Comparison of ENCODE assay signal across 1 cellular context in genomic region chr9:136527721-136528710, GRCh38.
TF ChIP-seq lines count a peak whose summit lies in the region.

No MANE protein-coding gene starts in this region.

TF ChIP-seq in K562, 482 proteins besides CTCF, POLR2A, EP300 and RAD21 (continued from another document):
- TF ChIP-seq CHD2 (IDR thresholded peaks at IDR 0.05; ENCODE audit: low read depth, low read length) = peak; percentile 70; the same call in 1 of the 2 replicates
- TF ChIP-seq ZNF592 (IDR thresholded peaks at IDR 0.05) = no peak
- TF ChIP-seq TAF15 (IDR thresholded peaks at IDR 0.05; ENCODE audit: low read depth, low read length) = no peak
- TF ChIP-seq ZNF3 (CRISPR knock-in tag; IDR thresholded peaks at IDR 0.05) = no peak
- TF ChIP-seq TRIM24 (IDR thresholded peaks at IDR 0.05) = peak; percentile 30 to 53; a peak in 2 of 4 replicates
- peak; percentile 94 for TF ChIP-seq PRPF4 (IDR thresholded peaks at IDR 0.05; ENCODE audit: insufficient read depth, low read depth, low read length, poor library complexity, severe bottlenecking)
- TF ChIP-seq GTF2E2 (tag; IDR thresholded peaks at IDR 0.05) = no peak
- TF ChIP-seq ZBTB11 (CRISPR knock-in tag; IDR thresholded peaks at IDR 0.05) = peak in 1 of 3 experiments; percentile 62; a peak in 2 of 6 replicates
- TF ChIP-seq HDGF (IDR thresholded peaks at IDR 0.05) = no peak
- TF ChIP-seq WHSC1 (IDR thresholded peaks at IDR 0.05; ENCODE audit: low read length) = no peak
- TF ChIP-seq TFAP4 (CRISPR knock-in tag; IDR thresholded peaks at IDR 0.05; ENCODE audit: borderline replicate concordance) = peak; percentile 48; the same call in 1 of the 2 replicates
- no peak; the same call in 1 of the 2 replicates for TF ChIP-seq ZNF740 (CRISPR knock-in tag; IDR thresholded peaks at IDR 0.05)
- peak in 1 of 2 experiments; percentile 70; a peak in 1 of 4 replicates for TF ChIP-seq ZNF740 (tag; IDR thresholded peaks at IDR 0.05)
- TF ChIP-seq ZNF316 (IDR thresholded peaks at IDR 0.05) = 0 out of 2 replicates have a peak, but pooled peaks have one; percentile 36
- no peak for TF ChIP-seq RNF2 (IDR thresholded peaks at IDR 0.05)
- TF ChIP-seq ZNF407 (IDR thresholded peaks at IDR 0.05; ENCODE audit: low read depth) = no peak
- TF ChIP-seq NR2F6 (CRISPR knock-in tag; IDR thresholded peaks at IDR 0.05) = no peak
- TF ChIP-seq KDM1A (IDR thresholded peaks at IDR 0.05) = peak in 1 of 2 experiments; percentile 51; a peak in 1 of 4 replicates
- TF ChIP-seq ETS1 (conservative IDR thresholded peaks at IDR 0.05; ENCODE audit: control insufficient read depth, low read depth, low read length) = 0 out of 2 replicates have a peak, but pooled peaks have one; percentile 20
- no peak for TF ChIP-seq ZNF512 (tag; IDR thresholded peaks at IDR 0.05)
- no peak for TF ChIP-seq FOXA3 (CRISPR knock-in tag; conservative IDR thresholded peaks at IDR 0.05 in 1 of 2, IDR thresholded peaks at IDR 0.05 in 1 of 2)
- 0 out of 2 replicates have a peak, but pooled peaks have one; percentile 8 for TF ChIP-seq SMC3 (conservative IDR thresholded peaks at IDR 0.05; ENCODE audit: insufficient read depth, low read depth, low read length)
TF ChIP-seq in K562: peak in this region for 11.
